1 cellular context compared by ENCODE assay signal in the genomic region with DNA sequence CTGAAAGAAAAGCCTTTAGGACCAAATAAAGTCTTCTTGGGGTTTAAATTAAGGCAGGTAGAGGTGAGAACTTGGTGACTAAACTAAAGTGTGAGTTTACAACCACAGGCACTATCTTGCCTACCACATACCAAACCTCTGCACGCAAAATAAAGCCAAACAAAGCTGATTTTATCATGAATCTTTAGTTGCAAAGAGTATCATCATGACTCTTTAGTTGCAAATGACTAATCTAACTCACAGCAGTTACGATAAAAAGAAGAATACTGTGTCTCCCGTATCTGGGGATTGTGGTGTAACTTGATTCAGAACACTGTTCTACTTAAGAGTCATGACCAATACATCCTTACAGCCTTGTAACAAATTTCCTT.
A peak's percentile ranks its signal among the peaks of the same experiment; 100 is the strongest.
TF ChIP-seq lines count a peak whose summit lies in the region.

No MANE protein-coding gene starts in this region.

TF ChIP-seq in GM12878, 131 proteins besides CTCF, POLR2A, EP300 and RAD21:
- no peak for TF ChIP-seq IRF4 (IDR thresholded peaks at IDR 0.05; ENCODE audit: low read depth, low read length)
- peak; percentile 34 for TF ChIP-seq RUNX3 (IDR thresholded peaks at IDR 0.05; ENCODE audit: low read length)
